Comparison of ENCODE assay signal across 21 cellular contexts in the genomic region with DNA sequence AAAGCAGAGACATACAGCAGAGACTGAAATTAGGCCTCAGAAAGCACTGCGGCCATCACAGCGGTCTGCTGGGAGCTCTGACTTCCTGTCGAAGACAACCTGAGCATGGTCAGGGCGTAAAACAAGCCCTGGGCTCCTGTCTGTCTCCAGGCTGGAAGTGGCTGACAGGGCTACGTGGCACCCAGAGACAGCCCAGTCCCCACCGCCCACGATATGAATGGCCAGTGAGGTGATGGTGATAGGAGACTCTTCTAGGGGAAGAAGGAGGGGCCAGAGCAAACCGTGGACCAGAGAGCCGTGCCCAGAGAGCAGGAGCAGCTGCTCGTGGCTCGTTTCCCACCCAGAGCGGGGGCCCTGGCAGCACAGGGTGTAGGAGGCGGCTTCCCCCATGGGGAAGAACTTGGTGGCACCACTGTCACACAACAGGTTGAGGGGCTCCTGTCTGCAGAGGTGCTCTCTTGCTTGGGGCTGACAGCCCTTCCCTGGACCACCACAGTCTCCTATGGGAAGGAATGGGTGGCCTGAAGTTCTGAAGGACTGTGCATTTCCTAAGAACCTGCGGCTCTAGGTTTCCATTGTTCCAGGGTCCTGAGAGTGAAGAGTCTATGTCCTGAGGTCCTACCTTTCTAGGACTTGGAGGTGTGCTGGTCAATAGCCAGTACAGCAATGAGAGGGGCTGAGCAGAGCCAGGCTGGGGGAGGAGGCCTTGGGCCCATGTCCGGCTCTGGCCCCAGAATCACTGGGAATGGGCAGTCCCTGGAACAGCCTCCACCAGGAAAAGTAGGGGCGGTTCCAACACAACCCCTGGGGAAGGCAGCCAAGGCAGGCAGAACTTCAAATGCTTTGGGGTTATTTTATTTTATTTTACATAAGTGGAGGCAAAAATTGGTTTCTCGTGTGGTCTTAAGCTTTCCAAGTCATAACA. TPM values are rescaled to one million over a fixed set of nuclear protein-coding genes. Genes with fewer than 3 reads are reported as not detected.
DNase-seq lines count a peak whose midpoint lies in the region; ATAC-seq and TF ChIP-seq lines count a peak whose summit lies in the region.
"Had no signal": no experiment of that assay in that cellular context is flagged by ENCODE, and none has a peak within 500 bp of the region (broad histone marks: within the 10 kb centered on the region; RNA-seq: fewer than 3 reads in every experiment).

No MANE protein-coding gene starts in this region.

- POLR2A ChIA-PET in activated CD4-positive, alpha-beta T cell treated with anti-CD3 and anti-CD28 coated beads, Interleukin-2, amount 10 ng/mL, durations not matched to agents 7 days and 5 days (lab: Charles Lee), result no interaction called here
- POLR2A ChIA-PET in CD4-positive, alpha-beta memory T cell (lab: Charles Lee; ENCODE audit: partially characterized antibody), result no interaction called here
- POLR2A ChIA-PET in activated CD8-positive, alpha-beta T cell treated with anti-CD3 and anti-CD28 coated beads for 36 hours (lab: Charles Lee), result no interaction called here
- POLR2A ChIA-PET in naive thymus-derived CD8-positive, alpha-beta T cell (lab: Charles Lee), result interaction anchor here (1.3 to 1.6 kb wide), 2 partner anchors 10 to 332 kb away, joined by 3 to 4 read pairs; no protein-coding TSS in a partner anchor

- no peaks in the 10 kb centered on the region for H3K36me3 ChIP-seq in CD4-positive, alpha-beta memory T cell (ENCODE audit: insufficient read depth, low read length)
- H3K36me3 ChIP-seq: esophagus muscularis mucosa, heart left ventricle, prostate gland had no signal

- no peak for ATAC-seq in activated CD8-positive, alpha-beta T cell treated with anti-CD3 and anti-CD28 coated beads for 36 hours
- ATAC-seq in naive thymus-derived CD8-positive, alpha-beta T cell, result peak in 1 of 2 donors; percentile 27
- ATAC-seq: heart left ventricle, left colon had no signal

- H3K36me3 Mint-ChIP-seq in activated CD4-positive, alpha-beta T cell treated with anti-CD3 and anti-CD28 coated beads, Interleukin-2, amount 10 ng/mL, durations not matched to agents 7 days and 5 days (ENCODE audit: low read depth), result no peaks in the 10 kb centered on the region
- no peaks in the 10 kb centered on the region for H3K36me3 Mint-ChIP-seq in CD4-positive, alpha-beta memory T cell
- no peaks in the 10 kb centered on the region for H3K36me3 Mint-ChIP-seq in activated CD8-positive, alpha-beta T cell treated with anti-CD3 and anti-CD28 coated beads for 36 hours (ENCODE audit: low read depth)
- peaks cover 0 to 4% (median 0%) of the 10 kb centered on the region in 3 donors for H3K36me3 Mint-ChIP-seq in naive thymus-derived CD8-positive, alpha-beta T cell

- H3K9me3 Mint-ChIP-seq in activated CD4-positive, alpha-beta T cell treated with anti-CD3 and anti-CD28 coated beads, Interleukin-2, amount 10 ng/mL, durations not matched to agents 7 days and 5 days, result peaks cover 8% of the 10 kb centered on the region
- H3K9me3 Mint-ChIP-seq in CD4-positive, alpha-beta memory T cell, result no peaks in the 10 kb centered on the region
- peaks cover 3% of the 10 kb centered on the region for H3K9me3 Mint-ChIP-seq in activated CD8-positive, alpha-beta T cell treated with anti-CD3 and anti-CD28 coated beads for 36 hours
- H3K9me3 Mint-ChIP-seq in naive thymus-derived CD8-positive, alpha-beta T cell, result peaks cover 0 to 9% (median 0%) of the 10 kb centered on the region in 9 donors
- H3K9me3 Mint-ChIP-seq: dendritic cell treated with granulocyte-macrophage colony-stimulating factor and Interleukin-4, amounts not matched to agents 40 ng/mL and 50 ng/mL, for 4 days had no signal

- CTCF ChIA-PET in activated CD4-positive, alpha-beta T cell treated with anti-CD3 and anti-CD28 coated beads, Interleukin-2, amount 10 ng/mL, durations not matched to agents 7 days and 5 days (lab: Charles Lee), result no interaction called here
- CTCF ChIA-PET in CD4-positive, alpha-beta memory T cell (lab: Charles Lee; ENCODE audit: partially characterized antibody), result interaction anchor here (0.6 kb wide), 1 partner anchor 14 kb away, joined by 3 read pairs; no protein-coding TSS in a partner anchor
- CTCF ChIA-PET in activated CD8-positive, alpha-beta T cell treated with anti-CD3 and anti-CD28 coated beads for 36 hours (lab: Charles Lee), result no interaction called here

- peaks cover 21% of the 10 kb centered on the region for H3K4me1 Mint-ChIP-seq in activated CD4-positive, alpha-beta T cell treated with anti-CD3 and anti-CD28 coated beads, Interleukin-2, amount 10 ng/mL, durations not matched to agents 7 days and 5 days
- peaks cover 12 to 20% (median 17%) of the 10 kb centered on the region in 4 donors for H3K4me1 Mint-ChIP-seq in CD4-positive, alpha-beta memory T cell
- peaks cover 15% of the 10 kb centered on the region for H3K4me1 Mint-ChIP-seq in activated CD8-positive, alpha-beta T cell treated with anti-CD3 and anti-CD28 coated beads for 36 hours (ENCODE audit: low read depth)
- peaks cover 17 to 28% (median 23%) of the 10 kb centered on the region in 4 donors for H3K4me1 Mint-ChIP-seq in naive thymus-derived CD8-positive, alpha-beta T cell

- TF ChIP-seq CTCF in activated CD8-positive, alpha-beta T cell treated with anti-CD3 and anti-CD28 coated beads for 36 hours (IDR thresholded peaks at IDR 0.05), result no peak

- peaks cover 20% of the 10 kb centered on the region for H3K4me1 ChIP-seq in CD4-positive, alpha-beta memory T cell (ENCODE audit: insufficient read depth, low read length)
- H3K4me1 ChIP-seq: esophagus muscularis mucosa, heart left ventricle, prostate gland had no signal

- H3K9me3 ChIP-seq in CD4-positive, alpha-beta memory T cell (ENCODE audit: control insufficient read depth in 1 of 2, low read length in 2 of 2), result no peaks in the 10 kb centered on the region
- H3K9me3 ChIP-seq: esophagus muscularis mucosa, prostate gland had no signal

- no peak overlapping the region for H3K4me3 Mint-ChIP-seq in activated CD4-positive, alpha-beta T cell treated with anti-CD3 and anti-CD28 coated beads, Interleukin-2, amount 10 ng/mL, durations not matched to agents 7 days and 5 days
- peak overlapping the region in 2 of 8 donors; percentile 8 to 24 for H3K4me3 Mint-ChIP-seq in CD4-positive, alpha-beta memory T cell
- H3K4me3 Mint-ChIP-seq in activated CD8-positive, alpha-beta T cell treated with anti-CD3 and anti-CD28 coated beads for 36 hours, result no peak overlapping the region
- H3K4me3 Mint-ChIP-seq in naive thymus-derived CD8-positive, alpha-beta T cell, result peak overlapping the region in 7 of 10 donors; percentile 22 to 78 (median 60)
- H3K4me3 Mint-ChIP-seq: activated T-cell treated with anti-CD3 and anti-CD28 coated beads, Interleukin-2, amount 50 U/mL, for 24 hours; dendritic cell treated with granulocyte-macrophage colony-stimulating factor and Interleukin-4, amounts not matched to agents 40 ng/mL and 50 ng/mL, for 4 days had no signal

- no peak overlapping the region for H3K27ac ChIP-seq in CD4-positive, alpha-beta memory T cell (ENCODE audit: low read depth, low read length)
- H3K27ac ChIP-seq: esophagus muscularis mucosa, heart left ventricle, prostate gland had no signal

- intact Hi-C loops in CD4-positive, alpha-beta memory T cell (cut with micrococcal nuclease), result no loop called here
- intact Hi-C loops in activated CD8-positive, alpha-beta T cell treated with anti-CD3 and anti-CD28 coated beads for 36 hours (cut with micrococcal nuclease), result no loop called here

- H3K27me3 Mint-ChIP-seq in activated CD4-positive, alpha-beta T cell treated with anti-CD3 and anti-CD28 coated beads, Interleukin-2, amount 10 ng/mL, durations not matched to agents 7 days and 5 days, result no peaks in the 10 kb centered on the region
- no peaks in the 10 kb centered on the region for H3K27me3 Mint-ChIP-seq in CD4-positive, alpha-beta memory T cell
- no peaks in the 10 kb centered on the region for H3K27me3 Mint-ChIP-seq in activated CD8-positive, alpha-beta T cell treated with anti-CD3 and anti-CD28 coated beads for 36 hours
- H3K27me3 Mint-ChIP-seq in naive thymus-derived CD8-positive, alpha-beta T cell, result no peaks in the 10 kb centered on the region
- H3K27me3 Mint-ChIP-seq: activated T-cell treated with anti-CD3 and anti-CD28 coated beads, Interleukin-2, amount 50 U/mL, for 24 hours; dendritic cell treated with granulocyte-macrophage colony-stimulating factor and Interleukin-4, amounts not matched to agents 40 ng/mL and 50 ng/mL, for 4 days had no signal

- H3K27me3 ChIP-seq in CD4-positive, alpha-beta memory T cell (ENCODE audit: insufficient read depth, low read length), result no peaks in the 10 kb centered on the region

- H3K27ac Mint-ChIP-seq in activated CD4-positive, alpha-beta T cell treated with anti-CD3 and anti-CD28 coated beads, Interleukin-2, amount 10 ng/mL, durations not matched to agents 7 days and 5 days, result peak overlapping the region; percentile 95
- peak overlapping the region; percentile 14 to 86 (median 81) for H3K27ac Mint-ChIP-seq in CD4-positive, alpha-beta memory T cell
- peak overlapping the region; percentile 47 for H3K27ac Mint-ChIP-seq in activated CD8-positive, alpha-beta T cell treated with anti-CD3 and anti-CD28 coated beads for 36 hours
- peak overlapping the region; percentile 79 to 95 (median 90) for H3K27ac Mint-ChIP-seq in naive thymus-derived CD8-positive, alpha-beta T cell
- H3K27ac Mint-ChIP-seq: dendritic cell treated with granulocyte-macrophage colony-stimulating factor and Interleukin-4, amounts not matched to agents 40 ng/mL and 50 ng/mL, for 4 days had no signal

- no peak for DNase-seq in activated CD4-positive, alpha-beta T cell treated with anti-CD3 and anti-CD28 coated beads, Interleukin-2, amount 10 ng/mL, durations not matched to agents 7 days and 5 days
- DNase-seq in activated CD4-positive, alpha-beta T cell treated with anti-CD3 and anti-CD28 coated beads, Interleukin-2, amount 50 U/mL, for 48 hours, result no peak
- no peak for DNase-seq in CD4-positive, alpha-beta memory T cell
- DNase-seq in activated CD8-positive, alpha-beta T cell treated with anti-CD3 and anti-CD28 coated beads for 36 hours, result no peak
- DNase-seq in naive thymus-derived CD8-positive, alpha-beta T cell, result peak in 2 of 10 donors; percentile 13 to 15
- DNase-seq in SIG-M5 (lab: John Stamatoyannopoulos, UW) (no peak), NCI-H1694 treated with DMSO at 0.1 percent for 48 hours (lab: John Stamatoyannopoulos, UW) (no peak)
- DNase-seq in effector CD8-positive, alpha-beta T cell (lab: John Stamatoyannopoulos, UW), result no peak
- DNase-seq: activated T-cell treated with anti-CD3 and anti-CD28 coated beads, Interleukin-2, amount 50 U/mL, for 24 hours; COR-L47; Karpas-422; NCI-H146; NCI-H510A treated with DMSO at 0.1 percent for 48 hours; OCI-M1 had no signal

- no peak overlapping the region for H3K4me3 ChIP-seq in CD4-positive, alpha-beta memory T cell (ENCODE audit: low read length in 2 of 2)
- H3K4me3 ChIP-seq: esophagus muscularis mucosa, heart left ventricle, prostate gland had no signal

RNA-seq across cellular contexts. Expression of gene BARX1, which starts 56.4 kb away (rescaled TPM):
- total RNA-seq in activated CD4-positive, alpha-beta T cell treated with anti-CD3 and anti-CD28 coated beads, Interleukin-2, amount 10 ng/mL, durations not matched to agents 7 days and 5 days, result not detected
- not detected for total RNA-seq in CD4-positive, alpha-beta memory T cell
- not detected for polyA plus RNA-seq in CD4-positive, alpha-beta memory T cell
- 1 to 10 TPM; 6.6 to 7.6 TPM for total RNA-seq in activated CD8-positive, alpha-beta T cell treated with anti-CD3 and anti-CD28 coated beads for 36 hours
- not detected for total RNA-seq in naive thymus-derived CD8-positive, alpha-beta T cell
- not detected for polyA plus RNA-seq in naive thymus-derived CD8-positive, alpha-beta T cell
- total RNA-seq: G401, heart left ventricle, temporal lobe had no signal
- polyA plus RNA-seq: heart left ventricle had no signal

Comparison
In these comparisons a context has a peak if more than half of its experiments do, and no peak if none do; other contexts are left out.
1. H3K4me3 Mint-ChIP-seq: peak in naive thymus-derived CD8-positive, alpha-beta T cell (7 of 10); none in activated CD4-positive, alpha-beta T cell treated with anti-CD3 and anti-CD28 coated beads, Interleukin-2, amount 10 ng/mL, durations not matched to agents 7 days and 5 days (single experiment) and activated CD8-positive, alpha-beta T cell treated with anti-CD3 and anti-CD28 coated beads for 36 hours (single experiment).
2. RNA of gene BARX1, which starts 56.4 kb away (total RNA-seq): 6.6 to 7.6 TPM in activated CD8-positive, alpha-beta T cell treated with anti-CD3 and anti-CD28 coated beads for 36 hours; not detected in activated CD4-positive, alpha-beta T cell treated with anti-CD3 and anti-CD28 coated beads, Interleukin-2, amount 10 ng/mL, durations not matched to agents 7 days and 5 days, not detected in CD4-positive, alpha-beta memory T cell and not detected in naive thymus-derived CD8-positive, alpha-beta T cell; every median in the first group is over 4 times any median in the second.
3. Peak in every context shown above with its lines, with median percentiles within 50 percentile points of each other: H3K27ac Mint-ChIP-seq.